In the genomic region with DNA sequence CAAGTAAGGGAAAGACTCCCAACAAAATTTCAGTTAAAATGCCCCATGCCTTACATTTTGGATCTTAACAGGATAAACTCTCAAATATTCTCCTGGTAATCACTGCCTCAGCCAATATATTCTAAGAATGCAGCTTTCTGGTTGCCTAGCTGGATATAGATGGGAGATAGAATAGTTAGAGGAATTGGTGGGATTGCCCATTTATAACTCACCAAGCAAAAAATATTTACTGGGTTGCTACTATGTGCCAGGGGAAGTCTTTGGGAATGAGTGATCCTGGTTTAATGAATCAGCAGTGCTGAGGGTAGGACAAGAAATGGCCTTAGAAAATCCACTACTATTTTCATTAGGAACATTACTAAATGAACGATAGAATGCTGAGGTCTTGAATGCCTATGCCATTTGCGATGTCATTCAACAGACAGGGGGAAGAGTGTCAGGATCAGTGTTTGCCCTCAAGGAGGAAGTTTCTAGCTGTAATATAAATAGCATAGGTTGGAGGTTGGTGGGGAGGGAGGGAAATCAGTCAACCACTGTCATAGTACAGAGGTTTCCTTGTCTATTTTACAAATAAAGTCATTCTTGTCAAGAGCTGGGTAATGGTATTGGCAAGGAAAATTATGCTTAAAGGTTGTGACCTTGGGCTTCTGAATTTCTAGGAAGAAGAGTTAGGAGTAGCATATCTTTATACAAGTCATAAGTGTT, we compare ENCODE assay signal across 20 cellular contexts.
DNase-seq lines count a peak whose midpoint lies in the region; FAIRE-seq and TF ChIP-seq lines count a peak whose summit lies in the region.
"Had no signal": no experiment of that assay in that cellular context is flagged by ENCODE, and none has a peak within 500 bp of the region (broad histone marks: within the 10 kb centered on the region; RNA-seq: fewer than 3 reads in every experiment).

No MANE protein-coding gene starts in this region.

- WGBS in mesenchymal stem cell: 90% methylated on average over 2 of the region's 2 CpGs
- WGBS in endodermal cell (ENCODE audit: insufficient coverage in 1 of 2, insufficient read length in 1 of 2), 2 experiments: 93 to 95% methylated on average over 2 of the region's 2 CpGs

- H3K27ac Mint-ChIP-seq in endodermal cell: no peak overlapping the region
- H3K27ac Mint-ChIP-seq: activated B cell treated with CpG ODN at 0.5 μM for 24 hours, memory B cell had no signal

- no peak overlapping the region for H2BK12ac ChIP-seq in mesenchymal stem cell (ENCODE audit: low read length in 2 of 2)

- H3K4me3 Mint-ChIP-seq in endodermal cell: no peak overlapping the region
- H3K4me3 Mint-ChIP-seq: activated B cell treated with CpG ODN at 0.5 μM for 24 hours, memory B cell had no signal

- H3K9me3 ChIP-seq in mesenchymal stem cell (ENCODE audit: control insufficient read depth, low read length) (no peaks in the 10 kb centered on the region), endodermal cell (ENCODE audit: control insufficient read depth, low read length) (no peaks in the 10 kb centered on the region)
- H3K9me3 ChIP-seq: esophagus squamous epithelium, heart right ventricle, thoracic aorta had no signal

- H3K4ac ChIP-seq in mesenchymal stem cell (ENCODE audit: low read depth in 1 of 2, low read length in 2 of 2): no peak overlapping the region

- H4K91ac ChIP-seq in mesenchymal stem cell (ENCODE audit: low read length): no peak overlapping the region

- H2BK15ac ChIP-seq in mesenchymal stem cell (ENCODE audit: low read depth, poor library complexity, severe bottlenecking): no peak overlapping the region

- H3K4me2 ChIP-seq in mesenchymal stem cell (ENCODE audit: low read length, poor library complexity, severe bottlenecking): no peak overlapping the region

- H3K18ac ChIP-seq in mesenchymal stem cell (ENCODE audit: low read depth in 1 of 2, low read length in 2 of 2): no peak overlapping the region

- H3K4me3 ChIP-seq in mesenchymal stem cell (ENCODE audit: insufficient read depth in 1 of 2, low read depth in 1 of 2, low read length in 2 of 2): no peak overlapping the region
- H3K4me3 ChIP-seq in endodermal cell (ENCODE audit: low read length): no peak overlapping the region
- H3K4me3 ChIP-seq: esophagus squamous epithelium, heart right ventricle, thoracic aorta had no signal

- peaks cover 56% of the 10 kb centered on the region for H3K36me3 Mint-ChIP-seq in endodermal cell (ENCODE audit: low read depth)

- no peaks in the 10 kb centered on the region for H3K27me3 ChIP-seq in mesenchymal stem cell (ENCODE audit: control insufficient read depth in 1 of 2, insufficient read depth in 1 of 2, low read length in 2 of 2)
- H3K27me3 ChIP-seq in endodermal cell (ENCODE audit: control insufficient read depth, insufficient read depth, low read length, poor library complexity, severe bottlenecking): no peaks in the 10 kb centered on the region
- H3K27me3 ChIP-seq: esophagus squamous epithelium, heart right ventricle had no signal

- no peak overlapping the region for H3K14ac ChIP-seq in mesenchymal stem cell (ENCODE audit: low read length in 2 of 2)

- no peak for TF ChIP-seq CTCF in endodermal cell (conservative IDR thresholded peaks at IDR 0.05)

- H3K4me1 ChIP-seq in mesenchymal stem cell (ENCODE audit: control insufficient read depth, insufficient read depth, low read depth, low read length): no peaks in the 10 kb centered on the region
- H3K4me1 ChIP-seq in endodermal cell (ENCODE audit: control insufficient read depth, insufficient read depth, low read length): no peaks in the 10 kb centered on the region
- H3K4me1 ChIP-seq: heart right ventricle had no signal

- H3K79me1 ChIP-seq in mesenchymal stem cell (replicated peaks; ENCODE audit: low read length, poor library complexity, severe bottlenecking): no peaks in the 10 kb centered on the region

- no peak overlapping the region for H2BK5ac ChIP-seq in mesenchymal stem cell (ENCODE audit: low read depth, low read length, poor library complexity, severe bottlenecking)

- H3K9ac ChIP-seq in mesenchymal stem cell (ENCODE audit: low read length) (no peak overlapping the region), endodermal cell (ENCODE audit: extremely low read depth, low read length, poor library complexity, severe bottlenecking) (no peak overlapping the region)

- H2BK120ac ChIP-seq in mesenchymal stem cell (ENCODE audit: low read depth, low read length): no peak overlapping the region

- TF ChIP-seq POLR2A in H54 (IDR thresholded peaks at IDR 0.05; ENCODE audit: low read depth, low read length): no peak

- H2AFZ ChIP-seq in mesenchymal stem cell (ENCODE audit: low read depth, low read length): no peak overlapping the region

- FAIRE-seq in H54 (lab: Jason Lieb, UNC): no peak

- H3K9me3 Mint-ChIP-seq in endodermal cell: no peaks in the 10 kb centered on the region
- H3K9me3 Mint-ChIP-seq: activated B cell treated with CpG ODN at 0.5 μM for 24 hours, memory B cell had no signal

- DNase-seq in COLO829 (ENCODE audit: low spot score) (peak; percentile 81), HT1080 (ENCODE audit: low read depth) (peak; percentile 20), SKM-1 (lab: John Stamatoyannopoulos, UW; ENCODE audit: unreplicated experiment) (peak; percentile 10), mesenchymal stem cell (peak; percentile 1), H54 (ENCODE audit: insufficient read length, low spot score) (no peak), endodermal cell (no peak), Ammon's horn (ENCODE audit: low spot score) (no peak)
- DNase-seq in activated naive CD4-positive, alpha-beta T cell treated with anti-CD3 and anti-CD28 coated beads, Interleukin-2, amount 50 U/mL, for 16 hours: no peak
- DNase-seq: activated B cell treated with CpG ODN at 0.5 μM for 24 hours; caudate nucleus; DMS79 treated with DMSO at 0.1 percent for 48 hours; esophagus squamous epithelium; heart right ventricle; NCI-H1436; RPMI8226; stimulated activated CD4-positive, alpha-beta T cell treated with anti-CD3 and anti-CD28 coated beads, Interleukin-12 subunit alpha, Interleukin-12 subunit beta, amount 100 ng/mL, for 4 hours; T-helper 1 cell had no signal

- no peak overlapping the region for H4K8ac ChIP-seq in mesenchymal stem cell (ENCODE audit: low read length)

- H3K23ac ChIP-seq in mesenchymal stem cell (ENCODE audit: low read length in 2 of 2): no peak overlapping the region

- H3K4me1 Mint-ChIP-seq in endodermal cell: peaks cover 3% of the 10 kb centered on the region
- H3K4me1 Mint-ChIP-seq: activated B cell treated with CpG ODN at 0.5 μM for 24 hours, memory B cell had no signal

- H3K36me3 ChIP-seq in mesenchymal stem cell (ENCODE audit: control insufficient read depth in 1 of 2, insufficient read depth in 2 of 2, low read depth in 1 of 2, low read length in 2 of 2) (no peaks in the 10 kb centered on the region), endodermal cell (ENCODE audit: control insufficient read depth, insufficient read depth, low read length) (peaks cover 83% of the 10 kb centered on the region)
- H3K36me3 ChIP-seq: thoracic aorta had no signal

- H3K27ac ChIP-seq in mesenchymal stem cell (ENCODE audit: low read length, poor library complexity, severe bottlenecking) (no peak overlapping the region), endodermal cell (ENCODE audit: low read depth, low read length) (no peak overlapping the region)
- H3K27ac ChIP-seq: C4-2B, esophagus squamous epithelium, heart right ventricle, thoracic aorta had no signal

- H2AK5ac ChIP-seq in mesenchymal stem cell (ENCODE audit: low read length, severe bottlenecking): no peak overlapping the region

- no peaks in the 10 kb centered on the region for H3K27me3 Mint-ChIP-seq in endodermal cell (ENCODE audit: insufficient read depth)
- H3K27me3 Mint-ChIP-seq: activated B cell treated with CpG ODN at 0.5 μM for 24 hours, memory B cell had no signal

Comparison
In these comparisons a context has a peak if more than half of its experiments do, and no peak if none do; other contexts are left out.
1. DNase-seq: peak in COLO829 (single experiment), HT1080 (single experiment), SKM-1 (single experiment) and mesenchymal stem cell (single experiment); none in H54 (single experiment), endodermal cell (single experiment), activated naive CD4-positive, alpha-beta T cell treated with anti-CD3 and anti-CD28 coated beads, Interleukin-2, amount 50 U/mL, for 16 hours (single experiment) and Ammon's horn (single experiment).